ENCODE assay signal across 17 cellular contexts in the genomic region with DNA sequence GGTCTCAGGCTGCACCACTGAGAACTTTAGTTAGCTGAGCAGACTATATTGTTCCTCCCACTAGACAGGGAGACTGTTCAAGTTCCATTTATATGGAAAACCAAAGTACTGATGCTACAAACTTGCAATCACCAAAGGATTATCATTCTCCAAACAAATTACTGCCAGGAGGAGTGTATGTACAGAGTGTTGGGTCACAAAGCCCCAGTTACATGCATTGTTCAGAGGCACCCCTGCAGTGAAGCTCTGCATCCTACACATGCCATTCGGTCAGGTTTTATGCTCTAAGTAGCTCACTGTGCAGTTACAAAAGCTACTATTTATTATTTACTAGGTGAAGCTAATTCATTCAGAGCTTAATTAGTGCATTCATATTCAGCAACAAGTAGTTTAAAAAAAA.
DNase-seq lines count a peak whose midpoint lies in the region; ATAC-seq and TF ChIP-seq lines count a peak whose summit lies in the region.
"Had no signal": no experiment of that assay in that cellular context is flagged by ENCODE, and none has a peak within 500 bp of the region (broad histone marks: within the 10 kb centered on the region; RNA-seq: fewer than 3 reads in every experiment).

No MANE protein-coding gene starts in this region.

- no peak overlapping the region for H2AK5ac ChIP-seq in neuronal stem cell (ENCODE audit: low read depth, low read length)

- DNase-seq in NCI-H345 (lab: John Stamatoyannopoulos, UW) (peak; percentile 3), NCI-H345 treated with DMSO at 0.1 percent for 48 hours (lab: John Stamatoyannopoulos, UW; ENCODE audit: unreplicated experiment) (no peak), NCI-H146 treated with DMSO at 0.1 percent for 48 hours (lab: John Stamatoyannopoulos, UW; ENCODE audit: unreplicated experiment) (peak; percentile 91), WTC11 (ENCODE audit: low spot score) (no peak), neuronal stem cell (ENCODE audit: low spot score) (peak; percentile 46), colonic mucosa (no peak), NCI-H446 (lab: John Stamatoyannopoulos, UW) (no peak), psoas muscle (no peak)
- DNase-seq: 8988T; AML-193; CD8-positive, alpha-beta memory T cell; DMS53; GF-D8; GOT3; HCEC 1CT; HFFc6 had no signal

- no peak overlapping the region for H3K18ac ChIP-seq in neuronal stem cell (ENCODE audit: low read length)

- H3K9me3 Mint-ChIP-seq in WTC11 = no peaks in the 10 kb centered on the region
- H3K9me3 Mint-ChIP-seq: CD8-positive, alpha-beta memory T cell; HFFc6 had no signal

- no peak overlapping the region for H2AFZ ChIP-seq in neuronal stem cell (ENCODE audit: low read length)

- H2BK15ac ChIP-seq in neuronal stem cell (ENCODE audit: low read length) = no peak overlapping the region

- no peak overlapping the region for H4K91ac ChIP-seq in neuronal stem cell (ENCODE audit: low read depth, low read length, poor library complexity)

- no peak overlapping the region for H3K14ac ChIP-seq in neuronal stem cell (ENCODE audit: low read length)

- no peak overlapping the region for H3K9ac ChIP-seq in neuronal stem cell (ENCODE audit: low read depth, low read length, poor library complexity)
- no peak overlapping the region for H3K9ac ChIP-seq in colonic mucosa (ENCODE audit: low read depth in 2 of 2, low read length in 2 of 2)
- H3K9ac ChIP-seq: BLaER1 had no signal

- no peak overlapping the region for H3K4ac ChIP-seq in neuronal stem cell (ENCODE audit: low read length)

- intact Hi-C loops in colonic mucosa (cut with DNase I) (no loop called here), psoas muscle (cut with DNase I) (no loop called here)

- ATAC-seq in WTC11 (peak; percentile 69; the same call in 1 of the 2 replicates), psoas muscle (no peak)

- H4K8ac ChIP-seq in neuronal stem cell (ENCODE audit: low read depth, low read length) = no peak overlapping the region

- POLR2A ChIA-PET in WTC11 (lab: Charles Lee) = no interaction called here

- H3K23ac ChIP-seq in neuronal stem cell (ENCODE audit: low read depth, low read length, poor library complexity) = no peak overlapping the region

- no peak overlapping the region for H3K27ac ChIP-seq in neuronal stem cell (replicated peaks; ENCODE audit: low read length)
- H3K27ac ChIP-seq in colonic mucosa = no peak overlapping the region
- no peak overlapping the region for H3K27ac ChIP-seq in psoas muscle
- H3K27ac ChIP-seq: BLaER1 had no signal

- H3K4me1 ChIP-seq in neuronal stem cell (ENCODE audit: control insufficient read depth in 2 of 2, insufficient read depth in 1 of 2, low read depth in 1 of 2, low read length in 2 of 2) (peaks cover 8 to 10% of the 10 kb centered on the region in 2 donors), colonic mucosa (no peaks in the 10 kb centered on the region), psoas muscle (peaks cover 2% of the 10 kb centered on the region)
- H3K4me1 ChIP-seq: BLaER1 had no signal

- H2BK120ac ChIP-seq in neuronal stem cell (ENCODE audit: low read depth, low read length) = no peak overlapping the region

- peaks cover 16% of the 10 kb centered on the region for H3K4me1 Mint-ChIP-seq in WTC11
- H3K4me1 Mint-ChIP-seq: CD8-positive, alpha-beta memory T cell had no signal

- WGBS in neuronal stem cell (ENCODE audit: extremely low coverage in 2 of 2, insufficient read length in 2 of 2, insufficient replicate concordance in 1 of 2), 2 donors = no CpG with 5 or more reads among the region's 1 CpG
- 92 to 100% (median 97%) methylated on average over 1 of the region's 1 CpG for WGBS in psoas muscle, 3 donors

- H3K27ac Mint-ChIP-seq in WTC11 = peak overlapping the region; percentile 38; the same call in 1 of the 2 replicates
- H3K27ac Mint-ChIP-seq: CD8-positive, alpha-beta memory T cell; HFFc6 had no signal

- H3K9me3 ChIP-seq in neuronal stem cell (replicated peaks in 1 of 2; ENCODE audit: control insufficient read depth in 2 of 2, insufficient read depth in 1 of 2, low read depth in 1 of 2, low read length in 2 of 2) (no peaks in the 10 kb centered on the region), colonic mucosa (no peaks in the 10 kb centered on the region), psoas muscle (no peaks in the 10 kb centered on the region)
- H3K9me3 ChIP-seq: BLaER1 had no signal

- H3K79me1 ChIP-seq in neuronal stem cell (ENCODE audit: low read depth, low read length) = peaks cover 2% of the 10 kb centered on the region

- peaks cover 5 to 17% of the 10 kb centered on the region in 2 donors for H3K36me3 ChIP-seq in neuronal stem cell (replicated peaks in 1 of 2; ENCODE audit: control insufficient read depth in 2 of 2, insufficient read depth in 2 of 2, low read length in 2 of 2)
- H3K36me3 ChIP-seq in colonic mucosa = no peaks in the 10 kb centered on the region
- peaks cover 0 to 15% of the 10 kb centered on the region in 2 donors for H3K36me3 ChIP-seq in psoas muscle (ENCODE audit: insufficient read depth in 1 of 2, low read depth in 1 of 2)

- H3K4me2 ChIP-seq in neuronal stem cell (ENCODE audit: insufficient read depth, low read length, poor library complexity, severe bottlenecking) = no peak overlapping the region
- H3K4me2 ChIP-seq: BLaER1 had no signal

- H3K4me3 ChIP-seq in neuronal stem cell (ENCODE audit: low read length in 2 of 2) (no peak overlapping the region), colonic mucosa (no peak overlapping the region), psoas muscle (no peak overlapping the region)
- H3K4me3 ChIP-seq: BLaER1 had no signal

- H3K27me3 ChIP-seq in neuronal stem cell (ENCODE audit: control insufficient read depth in 3 of 3, insufficient read depth in 3 of 3, low read depth in 1 of 3, low read length in 3 of 3) (no peaks in the 10 kb centered on the region), colonic mucosa (no peaks in the 10 kb centered on the region), psoas muscle (ENCODE audit: insufficient read depth in 3 of 3, low read length in 2 of 3) (no peaks in the 10 kb centered on the region)
- H3K27me3 ChIP-seq: BLaER1 had no signal

- H3K27me3 Mint-ChIP-seq in WTC11 (ENCODE audit: low read depth) = no peaks in the 10 kb centered on the region; the same call in 1 of the 2 replicates

- peaks cover 2% of the 10 kb centered on the region; the same call in 1 of the 2 replicates for H3K36me3 Mint-ChIP-seq in WTC11

- TF ChIP-seq CTCF in WTC11 (IDR thresholded peaks at IDR 0.05) (no peak), colonic mucosa (IDR thresholded peaks at IDR 0.05) (no peak), psoas muscle (IDR thresholded peaks at IDR 0.05) (no peak)

- H2BK12ac ChIP-seq in neuronal stem cell (ENCODE audit: low read length) = no peak overlapping the region

- H2BK5ac ChIP-seq in neuronal stem cell (ENCODE audit: low read length) = no peak overlapping the region

- CTCF ChIA-PET in WTC11 (lab: Charles Lee) = interaction anchor here (0.6 to 1.3 kb wide), 3 partner anchors 18 to 304 kb away, joined by 3 to 4 read pairs (median 4); no protein-coding TSS in a partner anchor

- no peak overlapping the region for H3K4me3 Mint-ChIP-seq in WTC11
- H3K4me3 Mint-ChIP-seq: CD8-positive, alpha-beta memory T cell; HFFc6 had no signal

TF ChIP-seq in WTC11, 78 proteins besides CTCF, POLR2A, EP300 and RAD21:
- TF ChIP-seq ZNF219 (CRISPR knock-in tag; IDR thresholded peaks at IDR 0.05; ENCODE audit: borderline replicate concordance) (no peak), ZNF423 (CRISPR knock-in tag; IDR thresholded peaks at IDR 0.05) (no peak)

Comparison
In these comparisons a context has a peak if more than half of its experiments do, and no peak if none do; other contexts are left out.
1. DNase-seq: peak in NCI-H345 (single experiment), NCI-H146 treated with DMSO at 0.1 percent for 48 hours (single experiment) and neuronal stem cell (single experiment); none in NCI-H345 treated with DMSO at 0.1 percent for 48 hours (single experiment), WTC11 (single experiment), colonic mucosa (single experiment), NCI-H446 (0 of 2) and psoas muscle (0 of 2).